1 cellular context compared by ENCODE assay signal in the genomic region with DNA sequence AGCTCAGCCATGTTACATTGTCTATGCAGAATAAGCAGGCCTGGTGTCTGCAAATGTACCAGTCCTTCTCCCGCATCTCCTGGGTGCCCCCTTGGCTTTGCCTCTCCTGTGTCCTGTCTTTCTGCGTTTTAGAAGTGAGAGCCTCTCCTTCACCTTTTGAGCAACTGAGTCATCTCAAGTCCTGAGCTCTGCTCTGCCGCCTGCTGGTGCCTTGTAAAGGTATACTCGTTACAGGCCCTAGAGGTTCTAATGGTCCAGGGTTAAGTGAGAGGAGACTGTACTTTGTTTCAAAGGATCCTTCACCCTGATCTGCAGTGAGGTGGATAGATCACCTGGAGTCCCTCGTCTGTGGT.
TF ChIP-seq lines count a peak whose summit lies in the region.

No MANE protein-coding gene starts in this region.

TF ChIP-seq in K562, 482 proteins besides CTCF, POLR2A, EP300 and RAD21:
- TF ChIP-seq ZNF212 (CRISPR knock-in tag; IDR thresholded peaks at IDR 0.05) (no peak), YY1 (IDR thresholded peaks at IDR 0.05; ENCODE audit: borderline replicate concordance in 1 of 3, control insufficient read depth in 1 of 3, extremely low read depth in 1 of 3, insufficient read depth in 3 of 3, insufficient read length in 1 of 3, insufficient replicate concordance in 2 of 3, low read depth in 1 of 3, low read length in 2 of 3) (peak in 1 of 3 experiments; percentile 28), ZNF695 (CRISPR knock-in tag; IDR thresholded peaks at IDR 0.05) (no peak), SMARCA4 (IDR thresholded peaks at IDR 0.05) (no peak), ZBTB1 (CRISPR knock-in tag; IDR thresholded peaks at IDR 0.05; ENCODE audit: borderline replicate concordance, low read depth) (0 out of 2 replicates have a peak, but pooled peaks have one; percentile 33), MAFK (IDR thresholded peaks at IDR 0.05; ENCODE audit: low read length) (0 out of 2 replicates have a peak, but pooled peaks have one; percentile 1), MTA3 (IDR thresholded peaks at IDR 0.05; ENCODE audit: borderline replicate concordance) (0 out of 2 replicates have a peak, but pooled peaks have one; percentile 5), SREBF1 (IDR thresholded peaks at IDR 0.05; ENCODE audit: borderline replicate concordance, low read depth, low read length) (no peak), FOXA3 (CRISPR knock-in tag; conservative IDR thresholded peaks at IDR 0.05 in 1 of 2, IDR thresholded peaks at IDR 0.05 in 1 of 2) (0 out of 4 replicates have a peak, but pooled peaks of 1 of the 2 experiments have one; percentile 46), ARHGAP35 (IDR thresholded peaks at IDR 0.05; ENCODE audit: partially characterized antibody) (no peak), ZNF408 (CRISPR knock-in tag; IDR thresholded peaks at IDR 0.05; ENCODE audit: low read depth) (no peak), GABPB1 (CRISPR knock-in tag; IDR thresholded peaks at IDR 0.05) (0 out of 2 replicates have a peak, but pooled peaks have one; percentile 29), RBBP5 (IDR thresholded peaks at IDR 0.05; ENCODE audit: borderline replicate concordance, insufficient read depth, low read length, poor library complexity, severe bottlenecking) (peak; percentile 19), RUNX1 (IDR thresholded peaks at IDR 0.05; ENCODE audit: low read depth) (no peak), FOXA1 (IDR thresholded peaks at IDR 0.05; ENCODE audit: borderline replicate concordance) (no peak), FOSL1 (tag; conservative IDR thresholded peaks at IDR 0.05) (peak; percentile 50; the same call in 1 of the 2 replicates), JUND (IDR thresholded peaks at IDR 0.05; ENCODE audit: borderline replicate concordance, low read depth, low read length) (0 out of 2 replicates have a peak, but pooled peaks have one; percentile 7), JUND (tag; IDR thresholded peaks at IDR 0.05; ENCODE audit: borderline replicate concordance, low read depth, low read length) (no peak), JUN (IDR thresholded peaks at IDR 0.05; ENCODE audit: borderline replicate concordance, low read depth, low read length) (no peak), JUN (CRISPR knock-in tag; IDR thresholded peaks at IDR 0.05; ENCODE audit: borderline replicate concordance) (no peak), SMC3 (conservative IDR thresholded peaks at IDR 0.05; ENCODE audit: insufficient read depth, low read depth, low read length) (peak; percentile 50; the same call in 1 of the 2 replicates), KAT7 (CRISPR knock-in tag; IDR thresholded peaks at IDR 0.05; ENCODE audit: borderline replicate concordance) (0 out of 2 replicates have a peak, but pooled peaks have one; percentile 56)
- TF ChIP-seq, protein P1, sequence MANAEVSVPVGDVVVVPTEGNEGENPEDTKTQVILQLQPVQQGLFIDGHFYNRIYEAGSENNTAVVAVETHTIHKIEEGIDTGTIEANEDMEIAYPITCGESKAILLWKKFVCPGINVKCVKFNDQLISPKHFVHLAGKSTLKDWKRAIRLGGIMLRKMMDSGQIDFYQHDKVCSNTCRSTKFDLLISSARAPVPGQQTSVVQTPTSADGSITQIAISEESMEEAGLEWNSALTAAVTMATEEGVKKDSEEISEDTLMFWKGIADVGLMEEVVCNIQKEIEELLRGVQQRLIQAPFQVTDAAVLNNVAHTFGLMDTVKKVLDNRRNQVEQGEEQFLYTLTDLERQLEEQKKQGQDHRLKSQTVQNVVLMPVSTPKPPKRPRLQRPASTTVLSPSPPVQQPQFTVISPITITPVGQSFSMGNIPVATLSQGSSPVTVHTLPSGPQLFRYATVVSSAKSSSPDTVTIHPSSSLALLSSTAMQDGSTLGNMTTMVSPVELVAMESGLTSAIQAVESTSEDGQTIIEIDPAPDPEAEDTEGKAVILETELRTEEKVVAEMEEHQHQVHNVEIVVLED (CRISPR knock-in tag; IDR thresholded peaks at IDR 0.05): no peak
- TF ChIP-seq, protein P2, sequence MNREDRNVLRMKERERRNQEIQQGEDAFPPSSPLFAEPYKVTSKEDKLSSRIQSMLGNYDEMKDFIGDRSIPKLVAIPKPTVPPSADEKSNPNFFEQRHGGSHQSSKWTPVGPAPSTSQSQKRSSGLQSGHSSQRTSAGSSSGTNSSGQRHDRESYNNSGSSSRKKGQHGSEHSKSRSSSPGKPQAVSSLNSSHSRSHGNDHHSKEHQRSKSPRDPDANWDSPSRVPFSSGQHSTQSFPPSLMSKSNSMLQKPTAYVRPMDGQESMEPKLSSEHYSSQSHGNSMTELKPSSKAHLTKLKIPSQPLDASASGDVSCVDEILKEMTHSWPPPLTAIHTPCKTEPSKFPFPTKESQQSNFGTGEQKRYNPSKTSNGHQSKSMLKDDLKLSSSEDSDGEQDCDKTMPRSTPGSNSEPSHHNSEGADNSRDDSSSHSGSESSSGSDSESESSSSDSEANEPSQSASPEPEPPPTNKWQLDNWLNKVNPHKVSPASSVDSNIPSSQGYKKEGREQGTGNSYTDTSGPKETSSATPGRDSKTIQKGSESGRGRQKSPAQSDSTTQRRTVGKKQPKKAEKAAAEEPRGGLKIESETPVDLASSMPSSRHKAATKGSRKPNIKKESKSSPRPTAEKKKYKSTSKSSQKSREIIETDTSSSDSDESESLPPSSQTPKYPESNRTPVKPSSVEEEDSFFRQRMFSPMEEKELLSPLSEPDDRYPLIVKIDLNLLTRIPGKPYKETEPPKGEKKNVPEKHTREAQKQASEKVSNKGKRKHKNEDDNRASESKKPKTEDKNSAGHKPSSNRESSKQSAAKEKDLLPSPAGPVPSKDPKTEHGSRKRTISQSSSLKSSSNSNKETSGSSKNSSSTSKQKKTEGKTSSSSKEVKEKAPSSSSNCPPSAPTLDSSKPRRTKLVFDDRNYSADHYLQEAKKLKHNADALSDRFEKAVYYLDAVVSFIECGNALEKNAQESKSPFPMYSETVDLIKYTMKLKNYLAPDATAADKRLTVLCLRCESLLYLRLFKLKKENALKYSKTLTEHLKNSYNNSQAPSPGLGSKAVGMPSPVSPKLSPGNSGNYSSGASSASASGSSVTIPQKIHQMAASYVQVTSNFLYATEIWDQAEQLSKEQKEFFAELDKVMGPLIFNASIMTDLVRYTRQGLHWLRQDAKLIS (CRISPR knock-in tag; IDR thresholded peaks at IDR 0.05): no peak
- TF ChIP-seq, protein P3, sequence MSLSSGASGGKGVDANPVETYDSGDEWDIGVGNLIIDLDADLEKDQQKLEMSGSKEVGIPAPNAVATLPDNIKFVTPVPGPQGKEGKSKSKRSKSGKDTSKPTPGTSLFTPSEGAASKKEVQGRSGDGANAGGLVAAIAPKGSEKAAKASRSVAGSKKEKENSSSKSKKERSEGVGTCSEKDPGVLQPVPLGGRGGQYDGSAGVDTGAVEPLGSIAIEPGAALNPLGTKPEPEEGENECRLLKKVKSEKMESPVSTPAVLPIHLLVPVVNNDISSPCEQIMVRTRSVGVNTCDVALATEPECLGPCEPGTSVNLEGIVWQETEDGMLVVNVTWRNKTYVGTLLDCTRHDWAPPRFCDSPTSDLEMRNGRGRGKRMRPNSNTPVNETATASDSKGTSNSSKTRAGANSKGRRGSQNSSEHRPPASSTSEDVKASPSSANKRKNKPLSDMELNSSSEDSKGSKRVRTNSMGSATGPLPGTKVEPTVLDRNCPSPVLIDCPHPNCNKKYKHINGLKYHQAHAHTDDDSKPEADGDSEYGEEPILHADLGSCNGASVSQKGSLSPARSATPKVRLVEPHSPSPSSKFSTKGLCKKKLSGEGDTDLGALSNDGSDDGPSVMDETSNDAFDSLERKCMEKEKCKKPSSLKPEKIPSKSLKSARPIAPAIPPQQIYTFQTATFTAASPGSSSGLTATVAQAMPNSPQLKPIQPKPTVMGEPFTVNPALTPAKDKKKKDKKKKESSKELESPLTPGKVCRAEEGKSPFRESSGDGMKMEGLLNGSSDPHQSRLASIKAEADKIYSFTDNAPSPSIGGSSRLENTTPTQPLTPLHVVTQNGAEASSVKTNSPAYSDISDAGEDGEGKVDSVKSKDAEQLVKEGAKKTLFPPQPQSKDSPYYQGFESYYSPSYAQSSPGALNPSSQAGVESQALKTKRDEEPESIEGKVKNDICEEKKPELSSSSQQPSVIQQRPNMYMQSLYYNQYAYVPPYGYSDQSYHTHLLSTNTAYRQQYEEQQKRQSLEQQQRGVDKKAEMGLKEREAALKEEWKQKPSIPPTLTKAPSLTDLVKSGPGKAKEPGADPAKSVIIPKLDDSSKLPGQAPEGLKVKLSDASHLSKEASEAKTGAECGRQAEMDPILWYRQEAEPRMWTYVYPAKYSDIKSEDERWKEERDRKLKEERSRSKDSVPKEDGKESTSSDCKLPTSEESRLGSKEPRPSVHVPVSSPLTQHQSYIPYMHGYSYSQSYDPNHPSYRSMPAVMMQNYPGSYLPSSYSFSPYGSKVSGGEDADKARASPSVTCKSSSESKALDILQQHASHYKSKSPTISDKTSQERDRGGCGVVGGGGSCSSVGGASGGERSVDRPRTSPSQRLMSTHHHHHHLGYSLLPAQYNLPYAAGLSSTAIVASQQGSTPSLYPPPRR (CRISPR knock-in tag; IDR thresholded peaks at IDR 0.05; ENCODE audit: borderline replicate concordance): no peak
- TF ChIP-seq, protein P4, sequence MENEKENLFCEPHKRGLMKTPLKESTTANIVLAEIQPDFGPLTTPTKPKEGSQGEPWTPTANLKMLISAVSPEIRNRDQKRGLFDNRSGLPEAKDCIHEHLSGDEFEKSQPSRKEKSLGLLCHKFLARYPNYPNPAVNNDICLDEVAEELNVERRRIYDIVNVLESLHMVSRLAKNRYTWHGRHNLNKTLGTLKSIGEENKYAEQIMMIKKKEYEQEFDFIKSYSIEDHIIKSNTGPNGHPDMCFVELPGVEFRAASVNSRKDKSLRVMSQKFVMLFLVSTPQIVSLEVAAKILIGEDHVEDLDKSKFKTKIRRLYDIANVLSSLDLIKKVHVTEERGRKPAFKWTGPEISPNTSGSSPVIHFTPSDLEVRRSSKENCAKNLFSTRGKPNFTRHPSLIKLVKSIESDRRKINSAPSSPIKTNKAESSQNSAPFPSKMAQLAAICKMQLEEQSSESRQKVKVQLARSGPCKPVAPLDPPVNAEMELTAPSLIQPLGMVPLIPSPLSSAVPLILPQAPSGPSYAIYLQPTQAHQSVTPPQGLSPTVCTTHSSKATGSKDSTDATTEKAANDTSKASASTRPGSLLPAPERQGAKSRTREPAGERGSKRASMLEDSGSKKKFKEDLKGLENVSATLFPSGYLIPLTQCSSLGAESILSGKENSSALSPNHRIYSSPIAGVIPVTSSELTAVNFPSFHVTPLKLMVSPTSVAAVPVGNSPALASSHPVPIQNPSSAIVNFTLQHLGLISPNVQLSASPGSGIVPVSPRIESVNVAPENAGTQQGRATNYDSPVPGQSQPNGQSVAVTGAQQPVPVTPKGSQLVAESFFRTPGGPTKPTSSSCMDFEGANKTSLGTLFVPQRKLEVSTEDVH (IDR thresholded peaks at IDR 0.05; ENCODE audit: low read depth, partially characterized antibody): no peak
- TF ChIP-seq, protein P5, sequence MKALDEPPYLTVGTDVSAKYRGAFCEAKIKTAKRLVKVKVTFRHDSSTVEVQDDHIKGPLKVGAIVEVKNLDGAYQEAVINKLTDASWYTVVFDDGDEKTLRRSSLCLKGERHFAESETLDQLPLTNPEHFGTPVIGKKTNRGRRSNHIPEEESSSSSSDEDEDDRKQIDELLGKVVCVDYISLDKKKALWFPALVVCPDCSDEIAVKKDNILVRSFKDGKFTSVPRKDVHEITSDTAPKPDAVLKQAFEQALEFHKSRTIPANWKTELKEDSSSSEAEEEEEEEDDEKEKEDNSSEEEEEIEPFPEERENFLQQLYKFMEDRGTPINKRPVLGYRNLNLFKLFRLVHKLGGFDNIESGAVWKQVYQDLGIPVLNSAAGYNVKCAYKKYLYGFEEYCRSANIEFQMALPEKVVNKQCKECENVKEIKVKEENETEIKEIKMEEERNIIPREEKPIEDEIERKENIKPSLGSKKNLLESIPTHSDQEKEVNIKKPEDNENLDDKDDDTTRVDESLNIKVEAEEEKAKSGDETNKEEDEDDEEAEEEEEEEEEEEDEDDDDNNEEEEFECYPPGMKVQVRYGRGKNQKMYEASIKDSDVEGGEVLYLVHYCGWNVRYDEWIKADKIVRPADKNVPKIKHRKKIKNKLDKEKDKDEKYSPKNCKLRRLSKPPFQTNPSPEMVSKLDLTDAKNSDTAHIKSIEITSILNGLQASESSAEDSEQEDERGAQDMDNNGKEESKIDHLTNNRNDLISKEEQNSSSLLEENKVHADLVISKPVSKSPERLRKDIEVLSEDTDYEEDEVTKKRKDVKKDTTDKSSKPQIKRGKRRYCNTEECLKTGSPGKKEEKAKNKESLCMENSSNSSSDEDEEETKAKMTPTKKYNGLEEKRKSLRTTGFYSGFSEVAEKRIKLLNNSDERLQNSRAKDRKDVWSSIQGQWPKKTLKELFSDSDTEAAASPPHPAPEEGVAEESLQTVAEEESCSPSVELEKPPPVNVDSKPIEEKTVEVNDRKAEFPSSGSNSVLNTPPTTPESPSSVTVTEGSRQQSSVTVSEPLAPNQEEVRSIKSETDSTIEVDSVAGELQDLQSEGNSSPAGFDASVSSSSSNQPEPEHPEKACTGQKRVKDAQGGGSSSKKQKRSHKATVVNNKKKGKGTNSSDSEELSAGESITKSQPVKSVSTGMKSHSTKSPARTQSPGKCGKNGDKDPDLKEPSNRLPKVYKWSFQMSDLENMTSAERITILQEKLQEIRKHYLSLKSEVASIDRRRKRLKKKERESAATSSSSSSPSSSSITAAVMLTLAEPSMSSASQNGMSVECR (CRISPR knock-in tag; IDR thresholded peaks at IDR 0.05): 0 out of 2 replicates have a peak, but pooled peaks have one; percentile 19
- TF ChIP-seq, protein P6, sequence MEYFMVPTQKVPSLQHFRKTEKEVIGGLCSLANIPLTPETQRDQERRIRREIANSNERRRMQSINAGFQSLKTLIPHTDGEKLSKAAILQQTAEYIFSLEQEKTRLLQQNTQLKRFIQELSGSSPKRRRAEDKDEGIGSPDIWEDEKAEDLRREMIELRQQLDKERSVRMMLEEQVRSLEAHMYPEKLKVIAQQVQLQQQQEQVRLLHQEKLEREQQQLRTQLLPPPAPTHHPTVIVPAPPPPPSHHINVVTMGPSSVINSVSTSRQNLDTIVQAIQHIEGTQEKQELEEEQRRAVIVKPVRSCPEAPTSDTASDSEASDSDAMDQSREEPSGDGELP (CRISPR knock-in tag; IDR thresholded peaks at IDR 0.05; ENCODE audit: borderline replicate concordance): 0 out of 2 replicates have a peak, but pooled peaks have one; percentile 22
- TF ChIP-seq, protein P7, sequence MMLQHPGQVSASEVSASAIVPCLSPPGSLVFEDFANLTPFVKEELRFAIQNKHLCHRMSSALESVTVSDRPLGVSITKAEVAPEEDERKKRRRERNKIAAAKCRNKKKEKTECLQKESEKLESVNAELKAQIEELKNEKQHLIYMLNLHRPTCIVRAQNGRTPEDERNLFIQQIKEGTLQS (IDR thresholded peaks at IDR 0.05): 0 out of 2 replicates have a peak, but pooled peaks have one; percentile 22
- TF ChIP-seq, protein P7 (CRISPR knock-in tag; conservative IDR thresholded peaks at IDR 0.05): no peak
- TF ChIP-seq, protein P8, sequence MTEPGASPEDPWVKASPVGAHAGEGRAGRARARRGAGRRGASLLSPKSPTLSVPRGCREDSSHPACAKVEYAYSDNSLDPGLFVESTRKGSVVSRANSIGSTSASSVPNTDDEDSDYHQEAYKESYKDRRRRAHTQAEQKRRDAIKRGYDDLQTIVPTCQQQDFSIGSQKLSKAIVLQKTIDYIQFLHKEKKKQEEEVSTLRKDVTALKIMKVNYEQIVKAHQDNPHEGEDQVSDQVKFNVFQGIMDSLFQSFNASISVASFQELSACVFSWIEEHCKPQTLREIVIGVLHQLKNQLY (CRISPR knock-in tag; conservative IDR thresholded peaks at IDR 0.05): no peak
